34 cellular contexts compared by ENCODE assay signal in genomic region chr12:80625901-80626300, GRCh38.
DNase-seq lines count a peak whose midpoint lies in the region; ATAC-seq and TF ChIP-seq lines count a peak whose summit lies in the region.
"Had no signal": no experiment of that assay in that cellular context is flagged by ENCODE, and none has a peak within 500 bp of the region (broad histone marks: within the 10 kb centered on the region; RNA-seq: fewer than 3 reads in every experiment).

No MANE protein-coding gene starts in this region.

- no peak for TF ChIP-seq POLR2A in erythroblast (IDR thresholded peaks at IDR 0.05; ENCODE audit: low read length)

- H3K9me3 ChIP-seq in thoracic aorta, result no peaks in the 10 kb centered on the region
- H3K9me3 ChIP-seq: BLaER1, right lobe of liver, testis, vagina had no signal

- H3K4me3 ChIP-seq in fibroblast of villous mesenchyme (ENCODE audit: low read depth, low read length) (no peak overlapping the region), thoracic aorta (no peak overlapping the region)
- H3K4me3 ChIP-seq: BLaER1, coronary artery, right lobe of liver, testis, vagina had no signal

- peak overlapping the region; percentile 37 to 59 for H3K27ac ChIP-seq in thoracic aorta
- H3K27ac ChIP-seq: BLaER1, coronary artery, parathyroid adenoma, right lobe of liver, testis, vagina had no signal

- DNase-seq in NCI-H146 (lab: John Stamatoyannopoulos, UW), result peak; percentile 13
- no peak for DNase-seq in NCI-H146 treated with DMSO at 0.1 percent for 48 hours (lab: John Stamatoyannopoulos, UW; ENCODE audit: unreplicated experiment)
- peak; percentile 75 for DNase-seq in NCI-H748 (lab: John Stamatoyannopoulos, UW; ENCODE audit: unreplicated experiment)
- peak; percentile 29 for DNase-seq in fibroblast of villous mesenchyme (ENCODE audit: low read depth)
- DNase-seq in thoracic aorta (ENCODE audit: low spot score), result no peak
- no peak for DNase-seq in LoVo (ENCODE audit: low spot score)
- no peak for DNase-seq in erythroblast (lab: John Stamatoyannopoulos, UW)
- no peak for DNase-seq in cerebellar nuclear complex (lab: John Stamatoyannopoulos, UW)
- DNase-seq: activated CD4-positive, alpha-beta memory T cell treated with anti-CD3 and anti-CD28 coated beads, Interleukin-2, amount 10 ng/mL, durations not matched to agents 7 days and 5 days; activated CD4-positive, alpha-beta T cell treated with anti-CD3 and anti-CD28 coated beads for 1 hour; activated CD8-positive, alpha-beta memory T cell treated with anti-CD3 and anti-CD28 coated beads, Interleukin-2, amount 50 U/mL, for 48 hours; activated naive CD4-positive, alpha-beta T cell treated with anti-CD3 and anti-CD28 coated beads, Interleukin-2, amount 50 U/mL, for 16 hours; amygdala; DMS79; hypothalamus; immature natural killer cell; KG1; left colon; mammary epithelial cell; MV-4-11; NCI-H1930; nephron progenitor cell; right lobe of liver; stimulated activated CD4-positive, alpha-beta T cell treated with anti-CD3 and anti-CD28 coated beads, Interleukin-15, amount 100 ng/mL, for 24 hours; stimulated activated naive CD4-positive, alpha-beta T cell treated with Interleukin-2 at 50 U/mL for 16 hours; T-helper 2 cell; testis had no signal

- no peaks in the 10 kb centered on the region for H3K36me3 ChIP-seq in thoracic aorta
- H3K36me3 ChIP-seq: BLaER1, right lobe of liver, vagina had no signal

- H3K27me3 ChIP-seq in thoracic aorta (replicated peaks; ENCODE audit: insufficient read depth), result no peaks in the 10 kb centered on the region
- H3K27me3 ChIP-seq: BLaER1, right lobe of liver, testis, vagina had no signal

- TF ChIP-seq CTCF in fibroblast of villous mesenchyme (IDR thresholded peaks at IDR 0.05; ENCODE audit: insufficient read depth, low read depth, low read length) (no peak), thoracic aorta (IDR thresholded peaks at IDR 0.05) (no peak)

- ATAC-seq in thoracic aorta (ENCODE audit: insufficient number of reproducible peaks, low FRiP score, low read depth), result no peak
- ATAC-seq: activated T-helper 17 cell treated with anti-CD3 and anti-CD28 coated beads, Interleukin-2, amount 50 U/mL, for 72 hours; esophagus mucosa; HCT116; left colon; right lobe of liver had no signal

- peaks cover 19 to 27% of the 10 kb centered on the region in 2 donors for H3K4me1 ChIP-seq in thoracic aorta (ENCODE audit: control insufficient read depth in 1 of 2, low read depth in 2 of 2)
- H3K4me1 ChIP-seq: BLaER1, parathyroid adenoma, right lobe of liver, testis, vagina had no signal

Comparison
In these comparisons a context has a peak if more than half of its experiments do, and no peak if none do; other contexts are left out.
1. DNase-seq: peak in NCI-H146 (single experiment), NCI-H748 (single experiment) and fibroblast of villous mesenchyme (single experiment); none in NCI-H146 treated with DMSO at 0.1 percent for 48 hours (single experiment), thoracic aorta (single experiment), LoVo (single experiment), erythroblast (0 of 2) and cerebellar nuclear complex (0 of 2).